Comparison of ENCODE assay signal across 28 cellular contexts in genomic region chr9:10228082-10228481, GRCh38.
"Had no signal": no experiment of that assay in that cellular context is flagged by ENCODE, and none has a peak within 500 bp of the region (broad histone marks: within the 10 kb centered on the region; RNA-seq: fewer than 3 reads in every experiment).

No MANE protein-coding gene starts in this region.

- H3K4me2 ChIP-seq: smooth muscle cell had no signal

- H3K36me3 ChIP-seq: left ventricle myocardium inferior, ovary, prostate gland, right lobe of liver, thyroid gland, upper lobe of right lung had no signal

- H3K27me3 Mint-ChIP-seq: naive B cell; stimulated activated memory B cell treated with anti-CD40 and anti-IgM and Interleukin-4, amounts not matched to agents 10 μg/mL and 1 μg/mL and 100 μg/mL, for 72 hours; stimulated activated naive CD8-positive, alpha-beta T cell treated with anti-CD3 and anti-CD28 coated beads, Interleukin-15, amount 100 ng/mL, for 72 hours had no signal

- H3K9me3 ChIP-seq: left ventricle myocardium inferior, ovary, prostate gland, right lobe of liver, testis, thyroid gland, upper lobe of right lung had no signal

- H3K4me3 ChIP-seq: left ventricle myocardium inferior, lung, ovary, prostate gland, right lobe of liver, smooth muscle cell, testis, thyroid gland, upper lobe of right lung had no signal

- H3K27me3 ChIP-seq: ovary, right lobe of liver, testis, thyroid gland, upper lobe of right lung had no signal

- ATAC-seq: left colon; natural killer cell; right lobe of liver; stimulated activated memory B cell treated with anti-CD40 and anti-IgM and Interleukin-4, amounts not matched to agents 10 μg/mL and 1 μg/mL and 100 μg/mL, for 72 hours; stimulated activated naive CD8-positive, alpha-beta T cell treated with anti-CD3 and anti-CD28 coated beads, Interleukin-15, amount 100 ng/mL, for 72 hours; upper lobe of right lung had no signal

- DNase-seq: hypothalamus; immature natural killer cell; kidney; left colon; left ventricle myocardium inferior; mesendoderm; naive B cell; natural killer cell; ovary; posterior cingulate gyrus; right lobe of liver; stimulated activated CD4-positive, alpha-beta T cell treated with anti-CD3 and anti-CD28 coated beads, Interleukin-1b, Interleukin-23, amount 100 ng/mL, for 48 hours; stimulated activated CD4-positive, alpha-beta T cell treated with anti-CD3 and anti-CD28 coated beads, Interleukin-2, amount 100 ng/mL, for 48 hours; stimulated activated CD4-positive, alpha-beta T cell treated with anti-CD3 and anti-CD28 coated beads, Interleukin-4, amount 100 ng/mL, for 4 hours; stimulated activated CD8-positive, alpha-beta memory T cell treated with anti-CD3 and anti-CD28 coated beads, Interleukin-4, amount 100 ng/mL, for 48 hours; stimulated activated naive CD4-positive, alpha-beta T cell treated with Interleukin-2 at 50 U/mL for 16 hours; stimulated activated naive CD8-positive, alpha-beta T cell treated with anti-CD3 and anti-CD28 coated beads, Interleukin-15, amount 100 ng/mL, for 72 hours; testis; thyroid gland; trophoblast cell; upper lobe of right lung had no signal

- H3K4me3 Mint-ChIP-seq: immature natural killer cell; mesothelial cell of epicardium; naive B cell; natural killer cell; stimulated activated memory B cell treated with anti-CD40 and anti-IgM and Interleukin-4, amounts not matched to agents 10 μg/mL and 1 μg/mL and 100 μg/mL, for 72 hours; stimulated activated naive CD8-positive, alpha-beta T cell treated with anti-CD3 and anti-CD28 coated beads, Interleukin-15, amount 100 ng/mL, for 72 hours had no signal

- H3K36me3 Mint-ChIP-seq: immature natural killer cell; mesothelial cell of epicardium; naive B cell; natural killer cell; stimulated activated memory B cell treated with anti-CD40 and anti-IgM and Interleukin-4, amounts not matched to agents 10 μg/mL and 1 μg/mL and 100 μg/mL, for 72 hours had no signal

- FAIRE-seq: islet of Langerhans, urothelium cell line had no signal

- H3K9me3 Mint-ChIP-seq: mesothelial cell of epicardium; stimulated activated memory B cell treated with anti-CD40 and anti-IgM and Interleukin-4, amounts not matched to agents 10 μg/mL and 1 μg/mL and 100 μg/mL, for 72 hours had no signal

- H3K27ac Mint-ChIP-seq: immature natural killer cell; mesothelial cell of epicardium; naive B cell; natural killer cell; stimulated activated memory B cell treated with anti-CD40 and anti-IgM and Interleukin-4, amounts not matched to agents 10 μg/mL and 1 μg/mL and 100 μg/mL, for 72 hours; stimulated activated naive CD8-positive, alpha-beta T cell treated with anti-CD3 and anti-CD28 coated beads, Interleukin-15, amount 100 ng/mL, for 72 hours had no signal

- H3K4me1 ChIP-seq: left ventricle myocardium inferior, prostate gland, right lobe of liver, testis, thyroid gland, upper lobe of right lung had no signal

- H3K27ac ChIP-seq: left ventricle myocardium inferior, ovary, prostate gland, right lobe of liver, testis, thyroid gland, upper lobe of right lung had no signal

- H3K4me1 Mint-ChIP-seq: immature natural killer cell; natural killer cell; stimulated activated naive CD8-positive, alpha-beta T cell treated with anti-CD3 and anti-CD28 coated beads, Interleukin-15, amount 100 ng/mL, for 72 hours had no signal
